Comparison of ENCODE assay signal across 8 cellular contexts in the genomic region with DNA sequence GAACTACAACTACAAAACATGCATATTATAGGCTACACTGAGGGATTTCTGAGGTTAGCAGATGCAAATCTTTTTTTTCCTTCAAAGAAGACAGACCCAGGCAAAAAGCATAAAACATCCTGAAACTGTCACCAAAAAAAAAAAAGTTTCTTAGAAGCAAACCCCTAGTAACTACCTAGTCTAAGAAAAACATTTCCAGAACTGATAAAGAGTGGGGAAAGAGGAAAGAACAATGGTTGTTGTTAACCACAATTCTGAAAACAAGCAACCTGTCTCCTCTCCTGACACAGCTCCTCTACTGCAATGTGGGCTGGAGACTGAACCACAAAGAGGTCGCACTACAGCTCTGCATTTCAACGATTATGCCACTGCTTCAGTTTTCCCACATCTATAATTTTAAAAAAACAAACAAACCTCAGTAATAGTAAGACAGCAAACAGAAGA. TPM values are rescaled to one million over a fixed set of nuclear protein-coding genes. Genes with fewer than 3 reads are reported as not detected.
A peak's percentile ranks its signal among the peaks of the same experiment; 100 is the strongest.
DNase-seq lines count a peak whose midpoint lies in the region; ATAC-seq lines count a peak whose summit lies in the region.

No MANE protein-coding gene starts in this region.

- peaks cover 0 to 1% of the 10 kb centered on the region in 2 experiments for H3K36me3 ChIP-seq in trophoblast cell (ENCODE audit: control insufficient read depth in 1 of 2, insufficient read depth in 2 of 2, low read length in 2 of 2)

- H2AK5ac ChIP-seq in trophoblast cell (ENCODE audit: low read length): no peak overlapping the region

- H3K4me3 ChIP-seq in trophoblast cell (ENCODE audit: low read depth, low read length): no peak overlapping the region

- peak; percentile 83 for ATAC-seq in HG03103 (IDR thresholded peaks at IDR 0.05; ENCODE audit: low read depth, unreplicated experiment)

- no peak overlapping the region for H3K4me2 ChIP-seq in trophoblast cell (ENCODE audit: low read length)

- no peak overlapping the region for H3K23ac ChIP-seq in trophoblast cell (ENCODE audit: low read length)

- no peak overlapping the region for H4K91ac ChIP-seq in trophoblast cell (ENCODE audit: low read depth, low read length)

- H3K14ac ChIP-seq in trophoblast cell (ENCODE audit: low read length): no peak overlapping the region

- H2BK5ac ChIP-seq in trophoblast cell (ENCODE audit: low read depth, low read length, poor library complexity): no peak overlapping the region

- H3K4me1 ChIP-seq in trophoblast cell (ENCODE audit: control insufficient read depth in 1 of 2, insufficient read depth in 2 of 2, low read length in 2 of 2): peaks cover 3 to 6% of the 10 kb centered on the region in 2 experiments

- no peak overlapping the region for H3K4ac ChIP-seq in trophoblast cell (ENCODE audit: low read depth, low read length)

- no peak overlapping the region for H2BK120ac ChIP-seq in trophoblast cell (ENCODE audit: insufficient read depth, low read length, poor library complexity)

- peaks cover 10% of the 10 kb centered on the region for H3K79me2 ChIP-seq in trophoblast cell (ENCODE audit: control insufficient read depth, insufficient read depth, low read length, poor library complexity)

- no peaks in the 10 kb centered on the region for H3K9me3 ChIP-seq in trophoblast cell (ENCODE audit: insufficient read depth, low read depth, low read length)

- no peaks in the 10 kb centered on the region for H3K79me1 ChIP-seq in trophoblast cell (ENCODE audit: low read length)

- H3K27me3 ChIP-seq in trophoblast cell (ENCODE audit: insufficient read depth, low read length): no peaks in the 10 kb centered on the region

- peak; percentile 32 for DNase-seq in stimulated activated CD4-positive, alpha-beta T cell treated with anti-CD3 and anti-CD28 coated beads, Interleukin-15, amount 100 ng/mL, for 24 hours
- no peak for DNase-seq in stimulated activated CD4-positive, alpha-beta T cell treated with anti-CD3 and anti-CD28 coated beads, Interleukin-2, amount 100 ng/mL, for 48 hours
- peak; percentile 30 to 36 for DNase-seq in activated CD4-positive, alpha-beta T cell treated with anti-CD3 and anti-CD28 coated beads, Interleukin-2, amount 50 U/mL, for 48 hours
- DNase-seq in trophoblast cell (no peak), cerebellum (ENCODE audit: low spot score) (no peak), NCI-H82 (lab: John Stamatoyannopoulos, UW) (no peak), inferior parietal cortex (ENCODE audit: extremely low spot score) (no peak)

- no peak overlapping the region for H3K18ac ChIP-seq in trophoblast cell (ENCODE audit: low read length)

- H3K9ac ChIP-seq in trophoblast cell (ENCODE audit: low read length): no peak overlapping the region

- no peak overlapping the region for H2AFZ ChIP-seq in trophoblast cell (ENCODE audit: insufficient read depth, low read length, poor library complexity)

- no peak overlapping the region for H2BK12ac ChIP-seq in trophoblast cell (ENCODE audit: low read length)

- H4K8ac ChIP-seq in trophoblast cell (ENCODE audit: low read depth, low read length): no peak overlapping the region

- H4K12ac ChIP-seq in trophoblast cell (ENCODE audit: low read depth, low read length): no peak overlapping the region

- peak overlapping the region; percentile 21 for H3K27ac ChIP-seq in trophoblast cell (ENCODE audit: low read depth, low read length)

- no CpG with 5 or more reads among the region's 2 CpGs for whole genome bisulfite sequencing in trophoblast cell (ENCODE audit: extremely low coverage, insufficient coverage, insufficient read length)

RNA-seq across cellular contexts. Expression of gene DENND5A, which starts 15.0 kb away (rescaled TPM):
- 57.3 and 58.2 TPM in 2 replicates for polyA plus RNA-seq in trophoblast cell (2013)
- total RNA-seq in cerebellum: 169 TPM

Comparison
In these comparisons a context has a peak if more than half of its experiments do, and no peak if none do; other contexts are left out.
1. DNase-seq: peak in stimulated activated CD4-positive, alpha-beta T cell treated with anti-CD3 and anti-CD28 coated beads, Interleukin-15, amount 100 ng/mL, for 24 hours (single experiment) and activated CD4-positive, alpha-beta T cell treated with anti-CD3 and anti-CD28 coated beads, Interleukin-2, amount 50 U/mL, for 48 hours (2 of 2); none in stimulated activated CD4-positive, alpha-beta T cell treated with anti-CD3 and anti-CD28 coated beads, Interleukin-2, amount 100 ng/mL, for 48 hours (0 of 2), trophoblast cell (0 of 2), cerebellum (single experiment), NCI-H82 (single experiment) and inferior parietal cortex (single experiment).